Comparison of ENCODE assay signal across 32 cellular contexts in genomic region chr12:25827141-25827540, GRCh38.
"Had no signal": no experiment of that assay in that cellular context is flagged by ENCODE, and none has a peak within 500 bp of the region (broad histone marks: within the 10 kb centered on the region; RNA-seq: fewer than 3 reads in every experiment).

No MANE protein-coding gene starts in this region.

- H3K27ac ChIP-seq: adrenal gland, body of pancreas, brain microvascular endothelial cell, breast epithelium had no signal

- ATAC-seq: activated naive CD4-positive, alpha-beta T cell treated with anti-CD3 and anti-CD28 coated beads, Interleukin-2, amount 50 U/mL, for 72 hours; activated naive CD8-positive, alpha-beta T cell treated with anti-CD3 and anti-CD28 coated beads, Interleukin-2, amount 50 U/mL, for 24 hours; activated T-cell treated with anti-CD3 and anti-CD28 coated beads, Interleukin-2, amount 50 U/mL, for 4 hours; activated T-cell treated with anti-CD3 and anti-CD28 coated beads, Interleukin-2, amount 50 U/mL, for 72 hours; activated T-helper 17 cell treated with anti-CD3 and anti-CD28 coated beads, Interleukin-2, amount 50 U/mL, for 72 hours; body of pancreas had no signal

- DNase-seq: activated effector memory CD4-positive, alpha-beta T cell treated with anti-CD3 and anti-CD28 coated beads, Interleukin-2, amount 50 U/mL, for 16 hours; activated effector memory CD4-positive, alpha-beta T cell treated with Interleukin-2 at 50 U/mL for 16 hours; activated gamma-delta T cell; activated gamma-delta T cell treated with Interleukin-2 at 50 U/mL for 16 hours; activated naive CD4-positive, alpha-beta T cell; activated naive CD4-positive, alpha-beta T cell treated with anti-CD3 and anti-CD28 coated beads for 36 hours; activated naive CD4-positive, alpha-beta T cell treated with anti-CD3 and anti-CD28 coated beads, Interleukin-2, amount 10 ng/mL, durations not matched to agents 7 days and 5 days; activated naive CD4-positive, alpha-beta T cell treated with anti-CD3 and anti-CD28 coated beads, Interleukin-2, amount 50 U/mL, for 16 hours; activated naive CD4-positive, alpha-beta T cell treated with Interleukin-2 at 50 U/mL for 16 hours; activated naive CD8-positive, alpha-beta T cell treated with anti-CD3 and anti-CD28 coated beads for 36 hours; activated naive CD8-positive, alpha-beta T cell treated with anti-CD3 and anti-CD28 coated beads, Interleukin-2, amount 10 ng/mL, durations not matched to agents 7 days and 5 days; activated naive CD8-positive, alpha-beta T cell treated with anti-CD3 and anti-CD28 coated beads, Interleukin-2, amount 50 U/mL, for 24 hours; activated T-cell treated with anti-CD3 and anti-CD28 coated beads, Interleukin-2, amount 50 U/mL, for 1 hour; activated T-cell treated with anti-CD3 and anti-CD28 coated beads, Interleukin-2, amount 50 U/mL, for 24 hours; activated T-cell treated with anti-CD3 and anti-CD28 coated beads, Interleukin-2, amount 50 U/mL, for 4 hours; activated T-cell treated with anti-CD3 and anti-CD28 coated beads, Interleukin-2, amount 50 U/mL, for 48 hours; activated T-cell treated with anti-CD3 and anti-CD28 coated beads, Interleukin-2, amount 50 U/mL, for 72 hours; adrenal gland; amniotic stem cell; amygdala; anterior cingulate cortex; aorta; body of pancreas; brain microvascular endothelial cell; caudate nucleus; central memory CD4-positive, alpha-beta T cell; cerebellar nuclear complex had no signal

- H3K27me3 ChIP-seq: ascending aorta, body of pancreas, brain microvascular endothelial cell, breast epithelium, cardiac muscle cell had no signal

- H3K4me1 ChIP-seq: adrenal gland, body of pancreas, breast epithelium had no signal

- H3K4me3 ChIP-seq: adrenal gland, ascending aorta, body of pancreas, breast epithelium, cardiac muscle cell had no signal

- H3K36me3 ChIP-seq: adrenal gland, ascending aorta, brain microvascular endothelial cell, breast epithelium, cardiac muscle cell had no signal

- H3K9me3 ChIP-seq: adrenal gland, ascending aorta, body of pancreas, breast epithelium had no signal
